In genomic region chr19:41656756-41657155, GRCh38 we compare ENCODE assay signal across 13 cellular contexts. TPM values are rescaled to one million over a fixed set of nuclear protein-coding genes. Genes with fewer than 3 reads are reported as not detected.
DNase-seq lines count a peak whose midpoint lies in the region; ATAC-seq and TF ChIP-seq lines count a peak whose summit lies in the region.
"Not testable (repeated sequence)": the region's sequence is repeated elsewhere in the genome, so short reads cannot be mapped to it uniquely, and the experiment has no call there.
"Had no signal": no experiment of that assay in that cellular context is flagged by ENCODE, and none has a peak within 500 bp of the region (broad histone marks: within the 10 kb centered on the region; RNA-seq: fewer than 3 reads in every experiment).

No MANE protein-coding gene starts in this region.

- DNase-seq in GM12865 (ENCODE audit: low read depth) (peak; percentile 8), T-cell (peak in 23 of 34 experiments; percentile 6 to 39 (median 20))
- DNase-seq in activated CD8-positive, alpha-beta T cell treated with anti-CD3 and anti-CD28 coated beads for 36 hours: peak; percentile 21
- DNase-seq in activated naive CD4-positive, alpha-beta T cell treated with Interleukin-2 at 50 U/mL for 16 hours: peak; percentile 13
- not testable (repeated sequence) for DNase-seq in natural killer cell treated with Interleukin-12 subunit alpha and Interleukin-12 subunit beta and Interleukin-15 and Interleukin-18, amount 100 ng/mL, for 72 hours (ENCODE audit: low spot score)

- TF ChIP-seq CTCF in GM12865 (IDR thresholded peaks at IDR 0.05; ENCODE audit: insufficient read depth, low read depth, low read length, missing control alignments); activated CD8-positive, alpha-beta T cell treated with anti-CD3 and anti-CD28 coated beads for 36 hours (IDR thresholded peaks at IDR 0.05): not testable (repeated sequence)

- peaks cover 57 to 58% of the 10 kb centered on the region in 2 donors for H3K27me3 Mint-ChIP-seq in T-cell
- H3K27me3 Mint-ChIP-seq in activated CD8-positive, alpha-beta T cell treated with anti-CD3 and anti-CD28 coated beads for 36 hours: peaks cover 34% of the 10 kb centered on the region
- H3K27me3 Mint-ChIP-seq in natural killer cell treated with Interleukin-12 subunit alpha and Interleukin-12 subunit beta and Interleukin-15 and Interleukin-18, amount 100 ng/mL, for 72 hours: peaks cover 43 to 61% of the 10 kb centered on the region in 2 donors

- CTCF ChIA-PET in T-cell (lab: Charles Lee): interaction anchor here in 1 of 2 donors (0.6 to 1.0 kb wide), 4 partner anchors 10 to 1152 kb away, joined by 3 to 4 read pairs (median 4); no protein-coding TSS in a partner anchor
- CTCF ChIA-PET in activated CD8-positive, alpha-beta T cell treated with anti-CD3 and anti-CD28 coated beads for 36 hours (lab: Charles Lee): interaction anchor here (1.2 to 3.1 kb wide), 4 partner anchors 9 to 96 kb away, joined by 4 to 19 read pairs (median 9); no protein-coding TSS in a partner anchor

- not testable (repeated sequence) for H3K27me3 ChIP-seq in BLaER1 treated with 17β-estradiol and CSF1 and Interleukin-3, amounts not matched to agents 10 nM and 100 nM; esophagus (ENCODE audit: control insufficient read depth in 1 of 2, insufficient read depth in 2 of 2, low read length in 2 of 2)

- H3K9me3 ChIP-seq in BLaER1 treated with 17β-estradiol and CSF1 and Interleukin-3, amounts not matched to agents 10 nM and 100 nM (replicated peaks in 1 of 11): peaks cover 0 to 15% (median 5%) of the 10 kb centered on the region in 11 experiments; a peak in 8 of 22 replicates
- not testable (repeated sequence) for H3K9me3 ChIP-seq in esophagus (ENCODE audit: control insufficient read depth in 2 of 2, insufficient read depth in 1 of 2, low read depth in 1 of 2, low read length in 1 of 2)

- H3K9ac ChIP-seq in BLaER1 treated with 17β-estradiol and CSF1 and Interleukin-3, amounts not matched to agents 10 nM and 100 nM: peak overlapping the region in 2 of 11 experiments; percentile 1 to 14; a peak in 1 of 22 replicates

- H3K27ac ChIP-seq in BLaER1 treated with 17β-estradiol and CSF1 and Interleukin-3, amounts not matched to agents 10 nM and 100 nM: peak overlapping the region in 7 of 11 experiments; percentile 28 to 47 (median 42); a peak in 10 of 22 replicates
- peak overlapping the region; percentile 1 to 65 for H3K27ac ChIP-seq in esophagus (ENCODE audit: low read depth in 2 of 2, low read length in 1 of 2)

- peaks cover 11% of the 10 kb centered on the region for H3K36me3 Mint-ChIP-seq in T-cell
- H3K36me3 Mint-ChIP-seq in activated CD8-positive, alpha-beta T cell treated with anti-CD3 and anti-CD28 coated beads for 36 hours (ENCODE audit: low read depth): not testable (repeated sequence)
- peaks cover 26% of the 10 kb centered on the region for H3K36me3 Mint-ChIP-seq in natural killer cell treated with Interleukin-12 subunit alpha and Interleukin-12 subunit beta and Interleukin-15 and Interleukin-18, amount 100 ng/mL, for 72 hours

- not testable (repeated sequence) for H3K36me3 ChIP-seq in BLaER1 treated with 17β-estradiol and CSF1 and Interleukin-3, amounts not matched to agents 10 nM and 100 nM; esophagus (ENCODE audit: control insufficient read depth in 2 of 2, insufficient read depth in 2 of 2, low read length in 1 of 2)

- H3K4me2 ChIP-seq in BLaER1 treated with 17β-estradiol and CSF1 and Interleukin-3, amounts not matched to agents 10 nM and 100 nM: peak overlapping the region; percentile 36 to 86 (median 73)

- H3K27ac Mint-ChIP-seq in T-cell: peak overlapping the region in 1 of 2 donors; percentile 73
- H3K27ac Mint-ChIP-seq in activated CD8-positive, alpha-beta T cell treated with anti-CD3 and anti-CD28 coated beads for 36 hours: not testable (repeated sequence)
- H3K27ac Mint-ChIP-seq in natural killer cell treated with Interleukin-12 subunit alpha and Interleukin-12 subunit beta and Interleukin-15 and Interleukin-18, amount 100 ng/mL, for 72 hours: peak overlapping the region in 1 of 2 donors; percentile 9

- 65 to 68% methylated on average over 2 of the region's 2 CpGs for WGBS in esophagus, 2 donors

- H3K4me3 Mint-ChIP-seq in T-cell: peak overlapping the region in 2 of 3 donors; percentile 11 to 22
- H3K4me3 Mint-ChIP-seq in activated CD8-positive, alpha-beta T cell treated with anti-CD3 and anti-CD28 coated beads for 36 hours; natural killer cell treated with Interleukin-12 subunit alpha and Interleukin-12 subunit beta and Interleukin-15 and Interleukin-18, amount 100 ng/mL, for 72 hours: not testable (repeated sequence)

- peaks cover 9 to 21% (median 18%) of the 10 kb centered on the region in 3 donors for H3K4me1 Mint-ChIP-seq in T-cell
- H3K4me1 Mint-ChIP-seq in activated CD8-positive, alpha-beta T cell treated with anti-CD3 and anti-CD28 coated beads for 36 hours (ENCODE audit: low read depth); natural killer cell treated with Interleukin-12 subunit alpha and Interleukin-12 subunit beta and Interleukin-15 and Interleukin-18, amount 100 ng/mL, for 72 hours (ENCODE audit: low read depth in 2 of 2): not testable (repeated sequence)

- H3K9me3 Mint-ChIP-seq in T-cell: peaks cover 0 to 26% (median 10%) of the 10 kb centered on the region in 3 donors
- not testable (repeated sequence) for H3K9me3 Mint-ChIP-seq in activated CD8-positive, alpha-beta T cell treated with anti-CD3 and anti-CD28 coated beads for 36 hours; natural killer cell treated with Interleukin-12 subunit alpha and Interleukin-12 subunit beta and Interleukin-15 and Interleukin-18, amount 100 ng/mL, for 72 hours

- peak; percentile 68 to 91 (median 79) for ATAC-seq in T-cell (replicated peaks in 1 of 4)
- peak; percentile 53 for ATAC-seq in activated CD8-positive, alpha-beta T cell treated with anti-CD3 and anti-CD28 coated beads for 36 hours
- ATAC-seq in natural killer cell treated with Interleukin-12 subunit alpha and Interleukin-12 subunit beta and Interleukin-15 and Interleukin-18, amount 100 ng/mL, for 72 hours: peak; percentile 50 to 52

- peaks cover 10 to 16% (median 14%) of the 10 kb centered on the region in 10 experiments for H3K4me1 ChIP-seq in BLaER1 treated with 17β-estradiol and CSF1 and Interleukin-3, amounts not matched to agents 10 nM and 100 nM
- H3K4me1 ChIP-seq in esophagus (ENCODE audit: control insufficient read depth in 2 of 2, insufficient read depth in 2 of 2, low read length in 1 of 2): not testable (repeated sequence)

- intact Hi-C loops in activated CD8-positive, alpha-beta T cell treated with anti-CD3 and anti-CD28 coated beads for 36 hours (cut with micrococcal nuclease): not testable (repeated sequence)

- POLR2A ChIA-PET in T-cell (lab: Charles Lee); activated CD8-positive, alpha-beta T cell treated with anti-CD3 and anti-CD28 coated beads for 36 hours (lab: Charles Lee): not testable (repeated sequence)

- H3K4me3 ChIP-seq in BLaER1 treated with 17β-estradiol and CSF1 and Interleukin-3, amounts not matched to agents 10 nM and 100 nM; GM12865 (ENCODE audit: low read depth, low read length); esophagus (ENCODE audit: low read depth in 1 of 2, low read length in 2 of 2): not testable (repeated sequence)

- not testable (repeated sequence) for H4K20me1 ChIP-seq in BLaER1 treated with 17β-estradiol and CSF1 and Interleukin-3, amounts not matched to agents 10 nM and 100 nM

RNA-seq across cellular contexts. Expression of gene CEACAM4, which starts 29.9 kb away (rescaled TPM):
- 1 to 10 TPM in 1 of 5 donors, under 1 TPM in 3, not detected in 1; 0.46 to 1.0 (median 0.68) TPM for total RNA-seq in T-cell
- not detected for total RNA-seq in activated CD8-positive, alpha-beta T cell treated with anti-CD3 and anti-CD28 coated beads for 36 hours
- under 1 TPM; 0.47 to 0.58 TPM for polyA plus RNA-seq in esophagus
- total RNA-seq in natural killer cell treated with Interleukin-12 subunit alpha and Interleukin-12 subunit beta and Interleukin-15 and Interleukin-18, amount 100 ng/mL, for 72 hours: not detected
- total RNA-seq: Caco-2, H9, HFFc6, M059J, SJCRH30 had no signal
- polyA plus RNA-seq: IgD-negative memory B cell had no signal

RNA-seq across cellular contexts. Expression of gene CEACAM7, which starts 31.3 kb away (rescaled TPM):
- total RNA-seq in T-cell: not detected
- total RNA-seq in activated CD8-positive, alpha-beta T cell treated with anti-CD3 and anti-CD28 coated beads for 36 hours: not detected
- 10 to 100 TPM; 59.6 to 96.6 TPM for polyA plus RNA-seq in esophagus
- not detected for total RNA-seq in natural killer cell treated with Interleukin-12 subunit alpha and Interleukin-12 subunit beta and Interleukin-15 and Interleukin-18, amount 100 ng/mL, for 72 hours
- total RNA-seq: Caco-2, H9, HFFc6, M059J, SJCRH30 had no signal
- polyA plus RNA-seq: IgD-negative memory B cell had no signal

RNA-seq across cellular contexts. Expression of gene CEACAM5, which starts 51.7 kb away (rescaled TPM):
- total RNA-seq in T-cell: 1 to 10 TPM in 2 of 5 donors, under 1 TPM in 1, not detected in 2; 0.61 to 1.3 (median 1.0) TPM
- not detected for total RNA-seq in activated CD8-positive, alpha-beta T cell treated with anti-CD3 and anti-CD28 coated beads for 36 hours
- polyA plus RNA-seq in esophagus: 100 to 1,000 TPM; 148 to 172 TPM
- total RNA-seq in natural killer cell treated with Interleukin-12 subunit alpha and Interleukin-12 subunit beta and Interleukin-15 and Interleukin-18, amount 100 ng/mL, for 72 hours: not detected
- total RNA-seq: H9, M059J, SJCRH30 had no signal
- polyA plus RNA-seq: IgD-negative memory B cell had no signal
